In genomic region chr7:102431617-102432298, GRCh38 we compare ENCODE assay signal across 8 cellular contexts. TPM values are rescaled to one million over a fixed set of nuclear protein-coding genes. Genes with fewer than 3 reads are reported as not detected.
DNase-seq lines count a peak whose midpoint lies in the region; ATAC-seq and TF ChIP-seq lines count a peak whose summit lies in the region.

No MANE protein-coding gene starts in this region.

- H3K9me3 Mint-ChIP-seq in activated T-helper 1 cell treated with anti-CD3 and anti-CD28 coated beads, Interleukin-12 subunit alpha, Interleukin-12 subunit beta, Interleukin-2, Interleukin-4 antibody, amounts not matched to agents 30 ng/mL and 10 ng/mL and 1 ng/mL, durations not matched to agents 14 hours and 24 hours and 36 hours, result no peaks in the 10 kb centered on the region

- peaks cover 69% of the 10 kb centered on the region for H3K4me1 Mint-ChIP-seq in activated T-helper 1 cell treated with anti-CD3 and anti-CD28 coated beads, Interleukin-12 subunit alpha, Interleukin-12 subunit beta, Interleukin-2, Interleukin-4 antibody, amounts not matched to agents 30 ng/mL and 10 ng/mL and 1 ng/mL, durations not matched to agents 14 hours and 24 hours and 36 hours (ENCODE audit: low read depth)

- H3K27ac Mint-ChIP-seq in activated T-helper 1 cell treated with anti-CD3 and anti-CD28 coated beads, Interleukin-12 subunit alpha, Interleukin-12 subunit beta, Interleukin-2, Interleukin-4 antibody, amounts not matched to agents 30 ng/mL and 10 ng/mL and 1 ng/mL, durations not matched to agents 14 hours and 24 hours and 36 hours, result peak overlapping the region; percentile 87

- no peak for TF ChIP-seq CTCF in 22Rv1 (IDR thresholded peaks at IDR 0.05)

- no peaks in the 10 kb centered on the region for H3K27me3 Mint-ChIP-seq in activated T-helper 1 cell treated with anti-CD3 and anti-CD28 coated beads, Interleukin-12 subunit alpha, Interleukin-12 subunit beta, Interleukin-2, Interleukin-4 antibody, amounts not matched to agents 30 ng/mL and 10 ng/mL and 1 ng/mL, durations not matched to agents 14 hours and 24 hours and 36 hours (ENCODE audit: insufficient read depth)

- peaks cover 19% of the 10 kb centered on the region for H3K36me3 Mint-ChIP-seq in activated T-helper 1 cell treated with anti-CD3 and anti-CD28 coated beads, Interleukin-12 subunit alpha, Interleukin-12 subunit beta, Interleukin-2, Interleukin-4 antibody, amounts not matched to agents 30 ng/mL and 10 ng/mL and 1 ng/mL, durations not matched to agents 14 hours and 24 hours and 36 hours (ENCODE audit: low read depth)

- intact Hi-C loops in activated T-helper 1 cell treated with anti-CD3 and anti-CD28 coated beads, Interleukin-12 subunit alpha, Interleukin-12 subunit beta, Interleukin-2, Interleukin-4 antibody, amounts not matched to agents 30 ng/mL and 10 ng/mL and 1 ng/mL, durations not matched to agents 14 hours and 24 hours and 36 hours (cut with micrococcal nuclease), result no loop called here

- peak; percentile 31 for DNase-seq in NCI-H524 treated with DMSO at 0.1 percent for 48 hours (lab: John Stamatoyannopoulos, UW)
- DNase-seq in activated T-helper 1 cell treated with anti-CD3 and anti-CD28 coated beads, Interleukin-12 subunit alpha, Interleukin-12 subunit beta, Interleukin-2, Interleukin-4 antibody, amounts not matched to agents 30 ng/mL and 10 ng/mL and 1 ng/mL, durations not matched to agents 14 hours and 24 hours and 36 hours (ENCODE audit: low spot score), result peak; percentile 56
- DNase-seq in inferior parietal cortex (ENCODE audit: extremely low spot score), result peak; percentile 64
- DNase-seq in stimulated activated CD8-positive, alpha-beta memory T cell treated with anti-CD3 and anti-CD28 coated beads, Interleukin-12 subunit alpha, Interleukin-12 subunit beta, amount 100 ng/mL, for 4 hours (ENCODE audit: low read depth), result peak; percentile 40
- DNase-seq in NK-92 treated with Interleukin-12 subunit alpha and Interleukin-12 subunit beta, amount 100 ng/mL, for 24 hours (lab: John Stamatoyannopoulos, UW), result no peak

- ATAC-seq in GM18873 (IDR thresholded peaks at IDR 0.05; ENCODE audit: low FRiP score, unreplicated experiment) (peak; percentile 30), HG03045 (IDR thresholded peaks at IDR 0.05; ENCODE audit: unreplicated experiment) (no peak)

- peak overlapping the region; percentile 79 for H3K4me3 Mint-ChIP-seq in activated T-helper 1 cell treated with anti-CD3 and anti-CD28 coated beads, Interleukin-12 subunit alpha, Interleukin-12 subunit beta, Interleukin-2, Interleukin-4 antibody, amounts not matched to agents 30 ng/mL and 10 ng/mL and 1 ng/mL, durations not matched to agents 14 hours and 24 hours and 36 hours

- peak overlapping the region; percentile 74 for H3K27ac ChIP-seq in 22Rv1

RNA-seq across cellular contexts. Expression of gene ORAI2, which starts 1.6 kb away (rescaled TPM):
- 55.2 and 59.9 TPM in 2 replicates for total RNA-seq in activated T-helper 1 cell treated with anti-CD3 and anti-CD28 coated beads, Interleukin-12 subunit alpha, Interleukin-12 subunit beta, Interleukin-2, Interleukin-4 antibody, amounts not matched to agents 30 ng/mL and 10 ng/mL and 1 ng/mL, durations not matched to agents 14 hours and 24 hours and 36 hours

RNA-seq across cellular contexts. Expression of gene ALKBH4, which starts 32.9 kb away (rescaled TPM):
- 10.7 and 11.2 TPM in 2 replicates for total RNA-seq in activated T-helper 1 cell treated with anti-CD3 and anti-CD28 coated beads, Interleukin-12 subunit alpha, Interleukin-12 subunit beta, Interleukin-2, Interleukin-4 antibody, amounts not matched to agents 30 ng/mL and 10 ng/mL and 1 ng/mL, durations not matched to agents 14 hours and 24 hours and 36 hours

RNA-seq across cellular contexts. Expression of gene LRWD1, which starts 33.0 kb away (rescaled TPM):
- total RNA-seq in activated T-helper 1 cell treated with anti-CD3 and anti-CD28 coated beads, Interleukin-12 subunit alpha, Interleukin-12 subunit beta, Interleukin-2, Interleukin-4 antibody, amounts not matched to agents 30 ng/mL and 10 ng/mL and 1 ng/mL, durations not matched to agents 14 hours and 24 hours and 36 hours, result 32.9 and 36.3 TPM in 2 replicates

RNA-seq across cellular contexts. Expression of gene PRKRIP1, which starts 35.6 kb away (rescaled TPM):
- total RNA-seq in activated T-helper 1 cell treated with anti-CD3 and anti-CD28 coated beads, Interleukin-12 subunit alpha, Interleukin-12 subunit beta, Interleukin-2, Interleukin-4 antibody, amounts not matched to agents 30 ng/mL and 10 ng/mL and 1 ng/mL, durations not matched to agents 14 hours and 24 hours and 36 hours, result 25.7 and 28.3 TPM in 2 replicates

RNA-seq across cellular contexts. Expression of gene POLR2J, which starts 47.0 kb away (rescaled TPM):
- total RNA-seq in activated T-helper 1 cell treated with anti-CD3 and anti-CD28 coated beads, Interleukin-12 subunit alpha, Interleukin-12 subunit beta, Interleukin-2, Interleukin-4 antibody, amounts not matched to agents 30 ng/mL and 10 ng/mL and 1 ng/mL, durations not matched to agents 14 hours and 24 hours and 36 hours, result 49.7 and 55.3 TPM in 2 replicates
